ENCODE assay signal across 15 cellular contexts in the genomic region with DNA sequence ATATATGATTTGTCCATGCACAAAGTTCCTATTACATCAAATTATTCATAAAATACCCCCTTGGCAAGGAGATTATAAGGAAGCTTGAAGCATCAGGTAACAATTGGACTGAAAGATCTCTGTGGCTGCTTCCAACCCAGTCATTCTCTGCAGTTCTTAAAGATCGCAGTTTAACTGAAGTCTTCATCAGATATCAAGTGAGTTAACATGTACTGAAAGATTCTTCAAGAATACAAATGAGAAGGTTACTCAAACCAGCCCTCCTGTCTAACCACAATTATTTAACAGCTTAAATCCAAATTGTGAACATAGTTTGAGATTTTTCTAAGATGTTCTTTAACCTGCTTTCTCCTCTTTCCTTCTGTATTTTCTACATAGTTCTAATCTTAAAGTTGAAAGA. TPM values are rescaled to one million over a fixed set of nuclear protein-coding genes. Genes with fewer than 3 reads are reported as not detected.
A peak's percentile ranks its signal among the peaks of the same experiment; 100 is the strongest.
DNase-seq lines count a peak whose midpoint lies in the region; ATAC-seq, FAIRE-seq and TF ChIP-seq lines count a peak whose summit lies in the region.
"Had no signal": no experiment of that assay in that cellular context is flagged by ENCODE, and none has a peak within 500 bp of the region (broad histone marks: within the 10 kb centered on the region; RNA-seq: fewer than 3 reads in every experiment).

No MANE protein-coding gene starts in this region.

- no peaks in the 10 kb centered on the region for H4K20me1 ChIP-seq in SK-N-SH (ENCODE audit: insufficient read depth)
- H4K20me1 ChIP-seq in GM12878 (ENCODE audit: control insufficient read depth, insufficient read depth): no peaks in the 10 kb centered on the region

- H3K4me2 ChIP-seq in SK-N-SH (no peak overlapping the region), GM12878 (ENCODE audit: control insufficient read depth, insufficient read depth) (no peak overlapping the region)

- H3K27me3 ChIP-seq in SK-N-SH (ENCODE audit: insufficient read depth): no peaks in the 10 kb centered on the region
- no peaks in the 10 kb centered on the region for H3K27me3 ChIP-seq in GM12878 (replicated peaks in 1 of 2; ENCODE audit: control insufficient read depth in 2 of 2, insufficient read depth in 2 of 2, low read length in 1 of 2)
- H3K27me3 ChIP-seq: MG63 had no signal

- peak; percentile 71 for FAIRE-seq in GM12878 (lab: Jason Lieb, UNC)

- RAD21 ChIA-PET in GM12878 (lab: Charles Lee; ENCODE audit: unreplicated experiment): interaction anchor here (0.9 to 1.4 kb wide), 2 partner anchors 9 to 133 kb away, joined by 3 read pairs; no protein-coding TSS in a partner anchor

- H3K9ac ChIP-seq in SK-N-SH (no peak overlapping the region), GM12878 (ENCODE audit: control insufficient read depth, insufficient read depth, low read length) (no peak overlapping the region)

- no peaks in the 10 kb centered on the region for H3K9me3 ChIP-seq in SK-N-SH
- H3K9me3 ChIP-seq in GM12878 (replicated peaks; ENCODE audit: control insufficient read depth, insufficient read depth, low read length): no peaks in the 10 kb centered on the region
- H3K9me3 ChIP-seq: Caco-2, MG63 had no signal

- ATAC-seq in SK-N-SH treated with all-trans-retinoic acid at 6 μM for 48 hours (peak; percentile 32), GM18870 (IDR thresholded peaks at IDR 0.05; ENCODE audit: unreplicated experiment) (peak; percentile 44), HG03378 (IDR thresholded peaks at IDR 0.05; ENCODE audit: unreplicated experiment) (peak; percentile 47), GM12878 (peak; percentile 68), GM21367 (IDR thresholded peaks at IDR 0.05; ENCODE audit: unreplicated experiment) (no peak)

- H3K4me1 ChIP-seq in SK-N-SH (ENCODE audit: control insufficient read depth in 1 of 2, insufficient read depth in 2 of 2, low read depth in 1 of 2, low read length in 1 of 2): peaks cover 0 to 11% of the 10 kb centered on the region in 2 experiments; a peak in 2 of 4 replicates
- H3K4me1 ChIP-seq in GM12878 (ENCODE audit: control insufficient read depth, insufficient read depth, low read length): no peaks in the 10 kb centered on the region
- H3K4me1 ChIP-seq: Caco-2 had no signal

- WGBS in SK-N-SH (ENCODE audit: low lambda C conversion rate): 86% methylated on average over 1 of the region's 1 CpG
- 93% methylated on average over 1 of the region's 1 CpG for WGBS in GM12878 (ENCODE audit: insufficient coverage, insufficient replicate concordance, low lambda C conversion rate, missing lambda C conversion rate)

- no peak for TF ChIP-seq POLR2A in GM12878 (IDR thresholded peaks at IDR 0.05; ENCODE audit: low read depth, low read length)

- SMC1A ChIA-PET in GM12878 (lab: Charles Lee; ENCODE audit: uncharacterized antibody, unreplicated experiment): interaction anchor here (1.5 to 4.4 kb wide), 4 partner anchors 9 to 57 kb away, joined by 3 to 29 read pairs (median 9); no protein-coding TSS in a partner anchor

- H3K79me2 ChIP-seq in SK-N-SH (ENCODE audit: insufficient read depth): no peaks in the 10 kb centered on the region
- no peaks in the 10 kb centered on the region for H3K79me2 ChIP-seq in GM12878 (ENCODE audit: control insufficient read depth, insufficient read depth, low read length)

- H2AFZ ChIP-seq in SK-N-SH (ENCODE audit: low read depth): no peak overlapping the region
- no peak overlapping the region for H2AFZ ChIP-seq in GM12878 (ENCODE audit: control insufficient read depth, low read depth, low read length)

- POLR2A ChIA-PET in SK-N-SH (lab: Yijun Ruan, JAX) (no interaction called here), GM12878 (lab: Charles Lee) (interaction anchor here (1.1 kb wide), 1 partner anchor 57 kb away, joined by 3 read pairs; a partner anchor contains a TSS)

- TF ChIP-seq EP300 in SK-N-SH (IDR thresholded peaks at IDR 0.05; ENCODE audit: borderline replicate concordance in 1 of 2, low read depth in 1 of 2, low read length in 1 of 2) (no peak), GM12878 (IDR thresholded peaks at IDR 0.05; ENCODE audit: borderline replicate concordance in 1 of 2, control insufficient read depth in 1 of 2, low read depth in 2 of 2, low read length in 2 of 2) (no peak)

- no peaks in the 10 kb centered on the region for H3K9me2 ChIP-seq in SK-N-SH

- H3K27ac ChIP-seq in SK-N-SH (ENCODE audit: low read depth in 2 of 2, low read length in 1 of 2) (no peak overlapping the region), GM12878 (ENCODE audit: control insufficient read depth, insufficient read depth) (no peak overlapping the region)
- H3K27ac ChIP-seq: 22Rv1 had no signal

- no peaks in the 10 kb centered on the region for H3K36me3 ChIP-seq in SK-N-SH (replicated peaks in 1 of 2; ENCODE audit: control insufficient read depth in 1 of 2, insufficient read depth in 2 of 2, low read length in 1 of 2)
- no peaks in the 10 kb centered on the region for H3K36me3 ChIP-seq in GM12878 (ENCODE audit: control insufficient read depth in 2 of 2, insufficient read depth in 2 of 2, low read length in 1 of 2)
- H3K36me3 ChIP-seq: MG63 had no signal

- no peak for DNase-seq in SK-N-SH
- DNase-seq in GM12878 (ENCODE audit: low read depth, low spot score): no peak
- no peak for DNase-seq in cerebellar cortex (ENCODE audit: low spot score)
- DNase-seq in ACHN: no peak
- DNase-seq: Caco-2, HCEC 1CT, MG63, NCI-H1105 treated with DMSO at 0.1 percent for 48 hours, NCI-H187 treated with DMSO at 0.1 percent for 48 hours, NCI-H446 had no signal

- no peak for TF ChIP-seq CTCF in SK-N-SH (IDR thresholded peaks at IDR 0.05)
- no peak for TF ChIP-seq CTCF in GM12878 (IDR thresholded peaks at IDR 0.05 in 2 of 3, conservative IDR thresholded peaks at IDR 0.05 in 1 of 3; ENCODE audit: control insufficient read depth in 2 of 3, extremely low read depth in 1 of 3, insufficient read depth in 1 of 3, low read depth in 3 of 3, low read length in 3 of 3)

- intact Hi-C loops in GM12878 (cut with micrococcal nuclease; ENCODE audit: unreplicated experiment): no loop called here

- CTCF ChIA-PET in SK-N-SH (lab: Yijun Ruan, JAX): interaction anchor here (0.6 kb wide), 1 partner anchor 31 kb away, joined by 3 read pairs; no protein-coding TSS in a partner anchor
- CTCF ChIA-PET in GM12878 (lab: Yijun Ruan, JAX): interaction anchor here (0.6 to 1.7 kb wide), 2 partner anchors 9 to 16 kb away, joined by 4 to 7 read pairs; no protein-coding TSS in a partner anchor

- no peak for TF ChIP-seq RAD21 in SK-N-SH (IDR thresholded peaks at IDR 0.05; ENCODE audit: low read length)
- no peak for TF ChIP-seq RAD21 in GM12878 (IDR thresholded peaks at IDR 0.05; ENCODE audit: insufficient read depth, low read depth, low read length)

- no TSS peak for BruUV-seq in GM12878 (replicated peaks; lab: Mats Ljungman, UMichigan)

- no peak overlapping the region for H3K4me3 ChIP-seq in SK-N-SH (ENCODE audit: low read depth in 2 of 2, low read length in 1 of 2)
- H3K4me3 ChIP-seq in GM12878: no peak overlapping the region
- H3K4me3 ChIP-seq: MG63 had no signal

- in situ Hi-C loops in GM12878 (cut with MboI) (no loop called here), ACHN (cut with HindIII; ENCODE audit: low pct_ligation_motif_present, low pct_unique_long_range_greater_than_20kb, low sequenced_read_pairs) (no loop called here)

- H3F3A ChIP-seq in SK-N-SH (replicated peaks; ENCODE audit: insufficient read depth): no peaks in the 10 kb centered on the region

TF ChIP-seq in SK-N-SH treated with all-trans-retinoic acid at 6 μM for 48 hours, 23 proteins besides CTCF, POLR2A, EP300 and RAD21:
- no peak for TF ChIP-seq ZC3H10 (CRISPR knock-in tag; IDR thresholded peaks at IDR 0.05)

TF ChIP-seq in SK-N-SH, 30 proteins besides CTCF, POLR2A, EP300 and RAD21:
- TF ChIP-seq MEF2A (IDR thresholded peaks at IDR 0.05; ENCODE audit: borderline replicate concordance, low read depth) (no peak), NFIC (IDR thresholded peaks at IDR 0.05; ENCODE audit: borderline replicate concordance) (no peak), FOSL2 (IDR thresholded peaks at IDR 0.05; ENCODE audit: borderline replicate concordance, low read depth) (no peak), MXI1 (IDR thresholded peaks at IDR 0.05; ENCODE audit: low read depth, low read length) (no peak), CHD2 (IDR thresholded peaks at IDR 0.05; ENCODE audit: low read length, partially characterized antibody) (no peak)

TF ChIP-seq in GM12878, 131 proteins besides CTCF, POLR2A, EP300 and RAD21 (continues in another document):
- TF ChIP-seq RFX5 (IDR thresholded peaks at IDR 0.05; ENCODE audit: low read depth, low read length) (no peak), ASH2L (IDR thresholded peaks at IDR 0.05; ENCODE audit: borderline replicate concordance, low read depth) (no peak)
- TF ChIP-seq, protein P1, sequence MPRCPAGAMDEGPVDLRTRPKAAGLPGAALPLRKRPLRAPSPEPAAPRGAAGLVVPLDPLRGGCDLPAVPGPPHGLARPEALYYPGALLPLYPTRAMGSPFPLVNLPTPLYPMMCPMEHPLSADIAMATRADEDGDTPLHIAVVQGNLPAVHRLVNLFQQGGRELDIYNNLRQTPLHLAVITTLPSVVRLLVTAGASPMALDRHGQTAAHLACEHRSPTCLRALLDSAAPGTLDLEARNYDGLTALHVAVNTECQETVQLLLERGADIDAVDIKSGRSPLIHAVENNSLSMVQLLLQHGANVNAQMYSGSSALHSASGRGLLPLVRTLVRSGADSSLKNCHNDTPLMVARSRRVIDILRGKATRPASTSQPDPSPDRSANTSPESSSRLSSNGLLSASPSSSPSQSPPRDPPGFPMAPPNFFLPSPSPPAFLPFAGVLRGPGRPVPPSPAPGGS (IDR thresholded peaks at IDR 0.05; ENCODE audit: borderline replicate concordance, insufficient read depth, low read depth, low read length, poor library complexity, severe bottlenecking): no peak

RNA-seq across cellular contexts. Expression of a gene that starts 56.1 kb away (rescaled TPM):
- 3.3 and 4.8 TPM in 2 replicates for polyA plus RNA-seq in SK-N-SH (2012; rRNA removed)
- 4.4 and 4.5 TPM in 2 replicates for polyA plus RNA-seq in SK-N-SH (2012; cell fraction: cytosol; rRNA removed)
- polyA plus RNA-seq in SK-N-SH (2012; cell fraction: nucleus; rRNA removed): 2.3 and 5.6 TPM in 2 replicates
- total RNA-seq in GM12878 (2013; cell fraction: nucleolus; rRNA removed): 105 and 106 TPM in 2 replicates
- 16.8 and 22.8 TPM in 2 replicates for total RNA-seq in GM12878 (2014; rRNA removed)
- total RNA-seq in GM12878 (2014; rRNA removed; fragmentation: Illumina TruSeq; extraction: Trizol): 16.1 and 16.5 TPM in 2 replicates
- total RNA-seq in GM12878 (2021): 16.2 and 16.3 TPM in 2 replicates
- polyA plus RNA-seq in GM12878 (2011; ENCODE audit: low read depth): 5.8 TPM
- polyA plus RNA-seq in GM12878 (2011; rRNA removed): 23.7 and 34.5 TPM in 2 replicates
- polyA plus RNA-seq in GM12878 (2011; cell fraction: cytosol; rRNA removed): 9.8 and 12.8 TPM in 2 replicates
- 18.7 and 18.8 TPM in 2 replicates for polyA plus RNA-seq in GM12878 (2011; cell fraction: nucleus; rRNA removed)
- 6.3 and 9.0 TPM in 2 replicates for polyA plus RNA-seq in GM12878 (2012)
- 14.1 and 15.2 TPM in 2 replicates for polyA plus RNA-seq in GM12878 (2014; fragmentation: Illumina TruSeq; extraction: Trizol)
- 1 to 10 TPM; 4.6 to 6.5 TPM for polyA plus RNA-seq in GM12878 (2014; fragmentation: Nextera tagmentation; extraction: Ambion mirVana)
- 6.7 and 7.4 TPM in 2 replicates for polyA plus RNA-seq in GM12878 (2014; rRNA removed)
- 10 to 100 TPM; 12.1 to 16.0 TPM for polyA plus RNA-seq in GM12878 (2016; fragmentation: Nextera tagmentation; extraction: Ambion mirVana)
- polyA minus RNA-seq in GM12878 (2011; rRNA and poly(A)+ RNA removed): 30.5 and 35.0 TPM in 2 replicates
- 6.8 and 7.8 TPM in 2 replicates for polyA minus RNA-seq in GM12878 (2011; cell fraction: cytosol; rRNA and poly(A)+ RNA removed)
- polyA minus RNA-seq in GM12878 (2011; cell fraction: nucleus; rRNA and poly(A)+ RNA removed): 39.4 and 66.0 TPM in 2 replicates
